ENCODE assay signal across 6 cellular contexts in the genomic region with DNA sequence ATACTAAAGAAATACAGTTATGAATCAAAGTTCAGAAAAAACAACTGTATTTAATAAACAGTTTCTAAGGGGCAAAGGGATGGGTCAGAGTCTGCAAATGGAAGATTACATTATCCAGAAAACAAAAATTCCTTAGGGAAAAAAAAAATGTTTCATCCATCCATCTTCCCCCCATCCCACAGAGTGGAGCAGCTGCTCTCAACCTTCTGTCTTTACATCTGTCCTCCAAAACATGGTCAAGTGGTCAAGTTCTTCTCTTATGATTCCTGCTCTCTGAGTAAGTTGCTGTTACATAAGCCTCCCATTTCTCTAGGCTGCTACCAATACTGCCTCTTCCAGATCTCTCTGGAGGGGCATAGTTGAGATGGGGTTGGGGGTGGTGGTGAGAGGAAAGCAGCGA.
"Had no signal": no experiment of that assay in that cellular context is flagged by ENCODE, and none has a peak within 500 bp of the region (broad histone marks: within the 10 kb centered on the region; RNA-seq: fewer than 3 reads in every experiment).

No MANE protein-coding gene starts in this region.

- DNase-seq: H9, HCEC 1CT, IMR-90, KG1 had no signal

- H3K4me2 ChIP-seq: GM23338 had no signal

- ATAC-seq: GM23338, K562 had no signal

- H3K4me3 ChIP-seq: GM23338, K562 had no signal
